In the genomic region with DNA sequence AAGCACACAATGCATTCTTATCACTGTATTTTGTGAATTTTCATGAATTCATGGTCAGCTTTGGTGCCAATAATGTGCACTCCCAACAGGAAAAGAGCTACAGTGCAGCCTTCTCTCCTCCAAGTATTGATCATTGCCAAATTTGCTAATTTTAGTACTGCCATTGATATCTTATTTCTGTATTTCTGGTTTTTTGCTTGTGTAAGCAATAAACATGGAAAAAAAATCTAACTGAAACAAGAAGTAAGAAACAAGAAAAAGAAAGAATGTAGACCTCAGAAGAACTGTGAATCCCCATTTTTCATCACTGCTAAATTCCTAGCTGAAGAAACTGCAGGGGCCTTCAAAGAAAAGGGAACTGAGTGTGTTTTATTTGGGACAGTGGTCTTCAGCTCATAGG, we compare ENCODE assay signal across 11 cellular contexts.
"Had no signal": no experiment of that assay in that cellular context is flagged by ENCODE, and none has a peak within 500 bp of the region (broad histone marks: within the 10 kb centered on the region; RNA-seq: fewer than 3 reads in every experiment).

No MANE protein-coding gene starts in this region.

- FAIRE-seq: H1, H54 had no signal

- H3K9me3 ChIP-seq: HAP-1 had no signal

- H2AFZ ChIP-seq: GM23248, GM23338 had no signal

- H3K27ac Mint-ChIP-seq: GM23338, H9, HFFc6 had no signal

- DNase-seq: GM23248, GOT3, H7, H9, HCEC 1CT, HFFc6 had no signal

- H3K4me2 ChIP-seq: GM23338 had no signal

- H3K4me1 Mint-ChIP-seq: GM23338, H9 had no signal

- H3K4me3 Mint-ChIP-seq: GM23338, H9, HFFc6 had no signal

- H3K36me3 ChIP-seq: HAP-1 had no signal

- ATAC-seq: GM23338, HCT116 had no signal

- H3K9ac ChIP-seq: GM23248 had no signal

- H3K9me3 Mint-ChIP-seq: GM23338, H9, HFFc6 had no signal

- H3K27ac ChIP-seq: GM23248 had no signal

- H3K4me3 ChIP-seq: GM23248, GM23338, HAP-1 had no signal
